ENCODE assay signal across 8 cellular contexts in genomic region chr1:82161651-82162238, GRCh38.
A peak's percentile ranks its signal among the peaks of the same experiment; 100 is the strongest.
DNase-seq lines count a peak whose midpoint lies in the region; ATAC-seq, FAIRE-seq and TF ChIP-seq lines count a peak whose summit lies in the region.

No MANE protein-coding gene starts in this region.

- peaks cover 2% of the 10 kb centered on the region for H3K27me3 Mint-ChIP-seq in neural progenitor cell (ENCODE audit: insufficient read depth, low read depth)
- no peaks in the 10 kb centered on the region for H3K27me3 Mint-ChIP-seq in chondrocyte (ENCODE audit: low read depth)

- H3K27ac ChIP-seq in neural progenitor cell = no peak overlapping the region
- peak overlapping the region in 1 of 4 donors; percentile 22 for H3K27ac ChIP-seq in sigmoid colon

- TF ChIP-seq CTCF in LNCaP clone FGC (IDR thresholded peaks at IDR 0.05; ENCODE audit: control insufficient read depth, extremely low read depth, insufficient read depth) (no peak), astrocyte of the cerebellum (IDR thresholded peaks at IDR 0.05; ENCODE audit: low read depth, low read length, missing control alignments) (no peak), neural progenitor cell (IDR thresholded peaks at IDR 0.05) (no peak), sigmoid colon (IDR thresholded peaks at IDR 0.05) (no peak), chondrocyte (IDR thresholded peaks at IDR 0.05) (no peak)

- H3K27ac Mint-ChIP-seq in neural progenitor cell (peak overlapping the region; percentile 2), chondrocyte (ENCODE audit: unreplicated experiment) (no peak overlapping the region)

- no peak for ATAC-seq in GM21576 (IDR thresholded peaks at IDR 0.05; ENCODE audit: unreplicated experiment)

- H4K20me1 ChIP-seq in neural progenitor cell (ENCODE audit: low read depth) = no peaks in the 10 kb centered on the region

- no peaks in the 10 kb centered on the region for H3K79me2 ChIP-seq in neural progenitor cell (ENCODE audit: low read depth)

- H3K9me3 ChIP-seq in neural progenitor cell (ENCODE audit: low read depth) (no peaks in the 10 kb centered on the region), sigmoid colon (no peaks in the 10 kb centered on the region)

- TF ChIP-seq EP300 in sigmoid colon (IDR thresholded peaks at IDR 0.05) = no peak

- TF ChIP-seq POLR2A in GM12892 (IDR thresholded peaks at IDR 0.05; ENCODE audit: low read depth, low read length) (no peak), sigmoid colon (IDR thresholded peaks at IDR 0.05) (no peak)

- H3K9me3 Mint-ChIP-seq in neural progenitor cell (no peaks in the 10 kb centered on the region), chondrocyte (ENCODE audit: low read depth) (no peaks in the 10 kb centered on the region)

- H3K4me3 Mint-ChIP-seq in neural progenitor cell (no peak overlapping the region), chondrocyte (ENCODE audit: unreplicated experiment) (no peak overlapping the region)

- H3K36me3 ChIP-seq in neural progenitor cell (no peaks in the 10 kb centered on the region), sigmoid colon (no peaks in the 10 kb centered on the region)

- H3K36me3 Mint-ChIP-seq in neural progenitor cell = peaks cover 2% of the 10 kb centered on the region
- no peaks in the 10 kb centered on the region for H3K36me3 Mint-ChIP-seq in chondrocyte (ENCODE audit: low read depth)

- H3K4me1 ChIP-seq in neural progenitor cell = peaks cover 13% of the 10 kb centered on the region
- H3K4me1 ChIP-seq in sigmoid colon = peaks cover 0 to 12% (median 5%) of the 10 kb centered on the region in 4 donors

- H3K27me3 ChIP-seq in neural progenitor cell (no peaks in the 10 kb centered on the region), sigmoid colon (no peaks in the 10 kb centered on the region)

- peaks cover 24% of the 10 kb centered on the region for H3K4me1 Mint-ChIP-seq in neural progenitor cell
- peaks cover 24% of the 10 kb centered on the region for H3K4me1 Mint-ChIP-seq in chondrocyte (ENCODE audit: low read depth)

- H3K9ac ChIP-seq in neural progenitor cell = no peak overlapping the region

- H2AFZ ChIP-seq in neural progenitor cell (replicated peaks) = no peak overlapping the region

- no peak overlapping the region for H3K4me3 ChIP-seq in LNCaP clone FGC (ENCODE audit: low read depth, low read length)
- H3K4me3 ChIP-seq in astrocyte of the cerebellum (ENCODE audit: low read depth, low read length) = peak overlapping the region; percentile 12
- H3K4me3 ChIP-seq in neural progenitor cell = no peak overlapping the region
- H3K4me3 ChIP-seq in sigmoid colon = peak overlapping the region in 2 of 4 donors; percentile 9 to 23

- H3F3A ChIP-seq in neural progenitor cell (ENCODE audit: low read depth) = no peaks in the 10 kb centered on the region

- WGBS in sigmoid colon, 2 donors = 21 to 34% methylated on average over 10 of the region's 10 CpGs

- no peak for DNase-seq in GM12892 (ENCODE audit: insufficient read length)
- DNase-seq in LNCaP clone FGC (ENCODE audit: low read depth) = peak; percentile 34
- peak; percentile 33 for DNase-seq in astrocyte of the cerebellum (ENCODE audit: low read depth)
- DNase-seq in neural progenitor cell (ENCODE audit: low spot score) = no peak
- DNase-seq in sigmoid colon = no peak
- DNase-seq in chondrocyte (ENCODE audit: low spot score) = no peak
- no peak for DNase-seq in Ammon's horn (ENCODE audit: low spot score)

- FAIRE-seq in GM12892 (lab: Jason Lieb, UNC) = peak; percentile 48

- H3K4me2 ChIP-seq in neural progenitor cell = no peak overlapping the region

- in situ Hi-C loops in astrocyte of the cerebellum (cut with HindIII; ENCODE audit: low sequenced_read_pairs) = no loop called here

- intact Hi-C loops in sigmoid colon (cut with DNase I) = no loop called here

Comparison
In these comparisons a context has a peak if more than half of its experiments do, and no peak if none do; other contexts are left out.
1. DNase-seq: peak in LNCaP clone FGC (single experiment) and astrocyte of the cerebellum (single experiment); none in GM12892 (single experiment), neural progenitor cell (single experiment), sigmoid colon (single experiment), chondrocyte (single experiment) and Ammon's horn (single experiment).